Comparison of ENCODE assay signal across 1 cellular context in genomic region chrX:10484683-10485247, GRCh38.
TF ChIP-seq lines count a peak whose summit lies in the region.

No MANE protein-coding gene starts in this region.

TF ChIP-seq in WTC11, 78 proteins besides CTCF, POLR2A, EP300 and RAD21 (continued from another document):
- no peak for TF ChIP-seq ARID4B (CRISPR knock-in tag; IDR thresholded peaks at IDR 0.05; ENCODE audit: borderline replicate concordance)
- no peak for TF ChIP-seq NR2C2 (CRISPR knock-in tag; IDR thresholded peaks at IDR 0.05)
- TF ChIP-seq TEAD1 (CRISPR knock-in tag; IDR thresholded peaks at IDR 0.05): no peak
- no peak for TF ChIP-seq ZNF121 (CRISPR knock-in tag; IDR thresholded peaks at IDR 0.05)
- TF ChIP-seq JUN (CRISPR knock-in tag; IDR thresholded peaks at IDR 0.05): no peak
- no peak for TF ChIP-seq FOXJ3 (CRISPR knock-in tag; IDR thresholded peaks at IDR 0.05; ENCODE audit: borderline replicate concordance)
- TF ChIP-seq ZBTB43 (CRISPR knock-in tag; IDR thresholded peaks at IDR 0.05): no peak
- no peak for TF ChIP-seq JAZF1 (CRISPR knock-in tag; IDR thresholded peaks at IDR 0.05)
TF ChIP-seq in WTC11: peak in this region for 0.
